In genomic region chr15:70854669-70854976, GRCh38 we compare ENCODE assay signal across 1 cellular context.
TF ChIP-seq lines count a peak whose summit lies in the region.

No MANE protein-coding gene starts in this region.

TF ChIP-seq in HEK293, 187 proteins besides CTCF, POLR2A, EP300 and RAD21 (continued from another document):
- TF ChIP-seq PRDM4 (tag by site-specific recombination; IDR thresholded peaks at IDR 0.05): no peak
- no peak for TF ChIP-seq GFI1B (tag by site-specific recombination; IDR thresholded peaks at IDR 0.05)
- no peak for TF ChIP-seq ZNF302 (tag by site-specific recombination; IDR thresholded peaks at IDR 0.05; ENCODE audit: low read depth)
- TF ChIP-seq ELK4 (IDR thresholded peaks at IDR 0.05; ENCODE audit: borderline replicate concordance, low read depth, low read length): no peak
- no peak for TF ChIP-seq HOXD13 (CRISPR knock-in tag; IDR thresholded peaks at IDR 0.05; ENCODE audit: borderline replicate concordance)
- no peak for TF ChIP-seq ZNF148 (tag by site-specific recombination; IDR thresholded peaks at IDR 0.05; ENCODE audit: borderline replicate concordance)
- TF ChIP-seq GLIS2 (tag by site-specific recombination; IDR thresholded peaks at IDR 0.05): 0 out of 2 replicates have a peak, but pooled peaks have one; percentile 44
- peak; percentile 99 for TF ChIP-seq ZBTB17 (tag by site-specific recombination; IDR thresholded peaks at IDR 0.05)
- no peak for TF ChIP-seq ZNF600 (tag by site-specific recombination; IDR thresholded peaks at IDR 0.05)
- TF ChIP-seq KLF17 (tag by site-specific recombination; IDR thresholded peaks at IDR 0.05): no peak
- no peak for TF ChIP-seq ZNF626 (tag by site-specific recombination; IDR thresholded peaks at IDR 0.05)
- TF ChIP-seq ZNF514 (tag by site-specific recombination; IDR thresholded peaks at IDR 0.05): peak; percentile 12; the same call in 1 of the 2 replicates
